19 cellular contexts compared by ENCODE assay signal in genomic region chr10:8481718-8482504, GRCh38.
A peak's percentile ranks its signal among the peaks of the same experiment; 100 is the strongest.
DNase-seq lines count a peak whose midpoint lies in the region; ATAC-seq and TF ChIP-seq lines count a peak whose summit lies in the region.
"Had no signal": no experiment of that assay in that cellular context is flagged by ENCODE, and none has a peak within 500 bp of the region (broad histone marks: within the 10 kb centered on the region; RNA-seq: fewer than 3 reads in every experiment).

No MANE protein-coding gene starts in this region.

- H2AFZ ChIP-seq in Karpas-422 (ENCODE audit: low read length), result no peak overlapping the region
- no peak overlapping the region for H2AFZ ChIP-seq in neural cell (ENCODE audit: low read depth, low read length)
- H2AFZ ChIP-seq: GM23248 had no signal

- TF ChIP-seq POLR2A in esophagus muscularis mucosa (IDR thresholded peaks at IDR 0.05; ENCODE audit: low read depth), result no peak

- no peak for ATAC-seq in HG03108 (IDR thresholded peaks at IDR 0.05; ENCODE audit: unreplicated experiment)
- ATAC-seq: GM12878 had no signal

- H3K27ac Mint-ChIP-seq in activated CD4-positive, alpha-beta T cell treated with anti-CD3 and anti-CD28 coated beads, Interleukin-2, amount 10 ng/mL, durations not matched to agents 24 days and 14 days, result no peak overlapping the region
- H3K27ac Mint-ChIP-seq: B cell; CD14-positive monocyte; CD4-positive, alpha-beta T cell; CD8-positive, alpha-beta memory T cell had no signal

- peak; percentile 68 for DNase-seq in Karpas-422
- peak; percentile 74 for DNase-seq in esophagus muscularis mucosa (ENCODE audit: extremely low spot score)
- no peak for DNase-seq in activated CD4-positive, alpha-beta T cell treated with anti-CD3 and anti-CD28 coated beads, Interleukin-2, amount 10 ng/mL, durations not matched to agents 24 days and 14 days
- no peak for DNase-seq in BE2C
- DNase-seq: CD4-positive, alpha-beta T cell; CD8-positive, alpha-beta memory T cell; DMS 273 treated with DMSO at 0.1 percent for 48 hours; DMS79; EL; GDM1; GM23248; H7; HCEC 1CT had no signal

- no peak for TF ChIP-seq RAD21 in neural cell (conservative IDR thresholded peaks at IDR 0.05)

- no peaks in the 10 kb centered on the region for H4K20me1 ChIP-seq in Karpas-422 (ENCODE audit: insufficient read depth, low read depth, low read length)
- no peaks in the 10 kb centered on the region for H4K20me1 ChIP-seq in neural cell (ENCODE audit: insufficient read depth)
- H4K20me1 ChIP-seq: BLaER1 treated with 17β-estradiol and CSF1 and Interleukin-3, amounts not matched to agents 10 nM and 100 nM had no signal

- H3K4me3 ChIP-seq in Karpas-422 (ENCODE audit: low read length) (no peak overlapping the region), esophagus muscularis mucosa (no peak overlapping the region), neural cell (ENCODE audit: low read length) (no peak overlapping the region), BE2C (ENCODE audit: low read depth, low read length) (no peak overlapping the region)
- H3K4me3 ChIP-seq: BLaER1 treated with 17β-estradiol and CSF1 and Interleukin-3, amounts not matched to agents 10 nM and 100 nM; GM12878; GM23248 had no signal

- H3K4me1 Mint-ChIP-seq in activated CD4-positive, alpha-beta T cell treated with anti-CD3 and anti-CD28 coated beads, Interleukin-2, amount 10 ng/mL, durations not matched to agents 24 days and 14 days, result peaks cover 4% of the 10 kb centered on the region
- H3K4me1 Mint-ChIP-seq: B cell; CD14-positive monocyte; CD8-positive, alpha-beta memory T cell had no signal

- no peaks in the 10 kb centered on the region for H3K9me2 ChIP-seq in Karpas-422 (replicated peaks; ENCODE audit: insufficient read depth, low read length)
- no peaks in the 10 kb centered on the region for H3K9me2 ChIP-seq in neural cell (ENCODE audit: insufficient read depth, low read length)

- H3K79me2 ChIP-seq in Karpas-422 (ENCODE audit: low read length) (no peaks in the 10 kb centered on the region), neural cell (replicated peaks; ENCODE audit: insufficient read depth, low read length) (no peaks in the 10 kb centered on the region)

- H3K9me3 Mint-ChIP-seq in activated CD4-positive, alpha-beta T cell treated with anti-CD3 and anti-CD28 coated beads, Interleukin-2, amount 10 ng/mL, durations not matched to agents 24 days and 14 days, result peaks cover 10% of the 10 kb centered on the region

- 82% methylated on average over 10 of the region's 10 CpGs for WGBS in esophagus muscularis mucosa

- TF ChIP-seq EP300 in esophagus muscularis mucosa (IDR thresholded peaks at IDR 0.05) (no peak), neural cell (conservative IDR thresholded peaks at IDR 0.05; ENCODE audit: poor library complexity, severe bottlenecking) (peak; percentile 89)

- H3K4me1 ChIP-seq in Karpas-422 (ENCODE audit: low read length) (peaks cover 18% of the 10 kb centered on the region), esophagus muscularis mucosa (no peaks in the 10 kb centered on the region), BE2C (no peaks in the 10 kb centered on the region)
- H3K4me1 ChIP-seq: BLaER1 treated with 17β-estradiol and CSF1 and Interleukin-3, amounts not matched to agents 10 nM and 100 nM had no signal

- peaks cover 39% of the 10 kb centered on the region for H3K27me3 Mint-ChIP-seq in activated CD4-positive, alpha-beta T cell treated with anti-CD3 and anti-CD28 coated beads, Interleukin-2, amount 10 ng/mL, durations not matched to agents 24 days and 14 days

- H3K4me3 Mint-ChIP-seq in activated CD4-positive, alpha-beta T cell treated with anti-CD3 and anti-CD28 coated beads, Interleukin-2, amount 10 ng/mL, durations not matched to agents 24 days and 14 days, result no peak overlapping the region
- H3K4me3 Mint-ChIP-seq: B cell; CD14-positive monocyte; CD4-positive, alpha-beta T cell; CD8-positive, alpha-beta memory T cell had no signal

- H3F3A ChIP-seq in neural cell (ENCODE audit: insufficient read depth, low read length, poor library complexity, severe bottlenecking), result no peaks in the 10 kb centered on the region

- H3K27ac ChIP-seq in Karpas-422 (ENCODE audit: low read length), result no peak overlapping the region
- no peak overlapping the region for H3K27ac ChIP-seq in esophagus muscularis mucosa (replicated peaks in 1 of 4)
- H3K27ac ChIP-seq in neural cell (ENCODE audit: low read length), result peak overlapping the region; percentile 60
- H3K27ac ChIP-seq: BLaER1 treated with 17β-estradiol and CSF1 and Interleukin-3, amounts not matched to agents 10 nM and 100 nM; GM23248 had no signal

- no peaks in the 10 kb centered on the region for H3K36me3 ChIP-seq in Karpas-422 (ENCODE audit: insufficient read depth, low read length)
- no peaks in the 10 kb centered on the region for H3K36me3 ChIP-seq in esophagus muscularis mucosa
- no peaks in the 10 kb centered on the region for H3K36me3 ChIP-seq in neural cell (ENCODE audit: insufficient read depth, low read length)
- no peaks in the 10 kb centered on the region for H3K36me3 ChIP-seq in BE2C
- H3K36me3 ChIP-seq: BLaER1 treated with 17β-estradiol and CSF1 and Interleukin-3, amounts not matched to agents 10 nM and 100 nM had no signal

- H3K27me3 ChIP-seq in Karpas-422 (ENCODE audit: low read length) (no peaks in the 10 kb centered on the region), esophagus muscularis mucosa (peaks cover 0 to 11% (median 0%) of the 10 kb centered on the region in 4 donors), neural cell (ENCODE audit: insufficient read depth, low read depth, low read length) (no peaks in the 10 kb centered on the region), BE2C (no peaks in the 10 kb centered on the region)
- H3K27me3 ChIP-seq: BLaER1 treated with 17β-estradiol and CSF1 and Interleukin-3, amounts not matched to agents 10 nM and 100 nM had no signal

- H3K9me3 ChIP-seq in Karpas-422 (ENCODE audit: low read length) (no peaks in the 10 kb centered on the region), esophagus muscularis mucosa (peaks cover 0 to 8% (median 5%) of the 10 kb centered on the region in 4 donors), neural cell (ENCODE audit: low read length) (no peaks in the 10 kb centered on the region), BE2C (no peaks in the 10 kb centered on the region; the same call in 1 of the 2 replicates)

- H3K9ac ChIP-seq in Karpas-422 (ENCODE audit: low read length), result no peak overlapping the region
- H3K9ac ChIP-seq in neural cell (ENCODE audit: low read length), result no peak overlapping the region
- H3K9ac ChIP-seq: BLaER1 treated with 17β-estradiol and CSF1 and Interleukin-3, amounts not matched to agents 10 nM and 100 nM; GM23248 had no signal

- intact Hi-C loops in esophagus muscularis mucosa (cut with DNase I), result no loop called here
- intact Hi-C loops in activated CD4-positive, alpha-beta T cell treated with anti-CD3 and anti-CD28 coated beads, Interleukin-2, amount 10 ng/mL, durations not matched to agents 24 days and 14 days (cut with micrococcal nuclease), result no loop called here

- H3K4me2 ChIP-seq in Karpas-422 (ENCODE audit: low read depth, low read length, poor library complexity, severe bottlenecking) (peak overlapping the region; percentile 14), neural cell (ENCODE audit: low read length) (no peak overlapping the region)
- H3K4me2 ChIP-seq: BLaER1 treated with 17β-estradiol and CSF1 and Interleukin-3, amounts not matched to agents 10 nM and 100 nM had no signal

- TF ChIP-seq CTCF in esophagus muscularis mucosa (IDR thresholded peaks at IDR 0.05), result no peak
- no peak for TF ChIP-seq CTCF in neural cell (IDR thresholded peaks at IDR 0.05; ENCODE audit: poor library complexity, severe bottlenecking)
- TF ChIP-seq CTCF in BE2C (IDR thresholded peaks at IDR 0.05; ENCODE audit: low read depth, low read length), result no peak

- no peaks in the 10 kb centered on the region for H3K36me3 Mint-ChIP-seq in activated CD4-positive, alpha-beta T cell treated with anti-CD3 and anti-CD28 coated beads, Interleukin-2, amount 10 ng/mL, durations not matched to agents 24 days and 14 days (ENCODE audit: low read depth)
- H3K36me3 Mint-ChIP-seq: CD14-positive monocyte had no signal

TF ChIP-seq in neural cell, 6 proteins besides CTCF, POLR2A, EP300 and RAD21:
- TF ChIP-seq REST (IDR thresholded peaks at IDR 0.05; ENCODE audit: borderline replicate concordance) (no peak), SMC3 (conservative IDR thresholded peaks at IDR 0.05; ENCODE audit: poor library complexity) (no peak), EZH2 (IDR thresholded peaks at IDR 0.05; ENCODE audit: borderline replicate concordance, insufficient read depth, low read length, poor library complexity, severe bottlenecking) (no peak), MXI1 (conservative IDR thresholded peaks at IDR 0.05; ENCODE audit: poor library complexity, severe bottlenecking) (no peak), POLR2AphosphoS5 (IDR thresholded peaks at IDR 0.05) (peak; percentile 30), TAF1 (IDR thresholded peaks at IDR 0.05; ENCODE audit: low read depth) (no peak)

Comparison
In these comparisons a context has a peak if more than half of its experiments do, and no peak if none do; other contexts are left out.
1. DNase-seq: peak in Karpas-422 (single experiment) and esophagus muscularis mucosa (single experiment); none in activated CD4-positive, alpha-beta T cell treated with anti-CD3 and anti-CD28 coated beads, Interleukin-2, amount 10 ng/mL, durations not matched to agents 24 days and 14 days (single experiment) and BE2C (single experiment).